ENCODE assay signal across 10 cellular contexts in the genomic region with DNA sequence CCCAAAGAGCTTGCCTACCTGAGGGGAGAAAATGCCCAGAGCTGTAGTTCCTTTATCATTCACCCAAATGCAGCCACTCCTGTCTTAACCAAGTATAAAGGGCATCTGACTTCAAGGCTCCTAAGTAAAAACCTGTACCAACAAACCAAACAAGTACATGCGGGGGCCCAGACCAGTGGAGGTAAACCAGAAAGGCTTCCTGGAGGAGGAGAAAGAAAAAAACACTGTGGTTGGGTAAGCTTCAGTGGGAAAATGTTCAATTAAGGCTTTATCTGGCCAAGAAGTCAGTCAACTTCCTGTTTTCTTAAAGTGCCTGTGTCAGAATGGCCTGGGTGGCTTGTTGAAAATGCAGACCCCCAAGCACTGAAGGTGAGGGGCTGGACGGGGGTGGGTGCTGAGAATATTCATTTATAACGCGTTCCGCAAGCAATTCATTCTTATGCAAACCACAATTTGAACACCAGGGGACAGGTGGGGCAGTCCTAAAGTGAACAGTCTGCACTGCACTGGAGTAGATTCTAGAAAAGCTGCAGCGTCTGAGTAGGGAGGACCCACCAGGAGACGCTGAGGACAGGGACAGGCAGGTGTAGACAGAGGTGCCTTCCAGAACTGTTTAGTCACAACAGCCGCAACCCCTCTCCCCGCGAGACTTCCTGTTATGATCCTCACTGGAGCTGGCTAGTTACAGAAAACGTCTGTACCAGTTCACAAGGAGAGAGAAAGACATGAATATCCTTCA.
DNase-seq lines count a peak whose midpoint lies in the region; ATAC-seq, FAIRE-seq and TF ChIP-seq lines count a peak whose summit lies in the region.
"Had no signal": no experiment of that assay in that cellular context is flagged by ENCODE, and none has a peak within 500 bp of the region (broad histone marks: within the 10 kb centered on the region; RNA-seq: fewer than 3 reads in every experiment).

No MANE protein-coding gene starts in this region.

- H3K9me3 ChIP-seq in A549 (no peaks in the 10 kb centered on the region), esophagus squamous epithelium (no peaks in the 10 kb centered on the region), A673 (ENCODE audit: low read depth, low read length, poor library complexity, severe bottlenecking) (no peaks in the 10 kb centered on the region)

- TF ChIP-seq CTCF in A549 (IDR thresholded peaks at IDR 0.05) (no peak), GM12872 (IDR thresholded peaks at IDR 0.05; ENCODE audit: insufficient read depth, low read depth, low read length) (0 out of 3 replicates have a peak, but pooled peaks have one; percentile 12), RWPE1 (conservative IDR thresholded peaks at IDR 0.05; ENCODE audit: low read depth) (no peak), esophagus squamous epithelium (IDR thresholded peaks at IDR 0.05) (peak in 3 of 6 experiments; percentile 13 to 34 (median 15)), A673 (conservative IDR thresholded peaks at IDR 0.05; ENCODE audit: low read depth, low read length) (no peak)

- ATAC-seq in A549 = peak; percentile 7 to 10; a peak in 3 of 6 replicates
- ATAC-seq in HG02870 (IDR thresholded peaks at IDR 0.05; ENCODE audit: unreplicated experiment) = no peak
- no peak for ATAC-seq in GM19397 (IDR thresholded peaks at IDR 0.05; ENCODE audit: unreplicated experiment)

- peak overlapping the region; percentile 95 for H3K4me2 ChIP-seq in A549

- H3K36me3 ChIP-seq in esophagus squamous epithelium = no peaks in the 10 kb centered on the region
- no peaks in the 10 kb centered on the region for H3K36me3 ChIP-seq in A673 (ENCODE audit: insufficient read depth, low read length, poor library complexity, severe bottlenecking)

- TF ChIP-seq RAD21 in A549 (conservative IDR thresholded peaks at IDR 0.05 in 1 of 2, IDR thresholded peaks at IDR 0.05 in 1 of 2) = peak in 1 of 2 experiments; percentile 14; a peak in 1 of 5 replicates

- CTCF ChIA-PET in A549 (lab: Yijun Ruan, JAX) = interaction anchor here (1.0 to 17.5 kb wide), 15 partner anchors 9 to 601 kb away, joined by 3 to 334 read pairs (median 5); no protein-coding TSS in a partner anchor
- CTCF ChIA-PET in RWPE1 (lab: Yijun Ruan, JAX) = interaction anchor here (0.5 to 2.0 kb wide), 6 partner anchors 15 to 125 kb away, joined by 3 to 9 read pairs (median 5); no protein-coding TSS in a partner anchor
- CTCF ChIA-PET in A673 (lab: Charles Lee) = no interaction called here

- H3K4me1 ChIP-seq in A549 = peaks cover 46% of the 10 kb centered on the region
- peaks cover 10 to 66% (median 19%) of the 10 kb centered on the region in 3 donors for H3K4me1 ChIP-seq in esophagus squamous epithelium
- peaks cover 8% of the 10 kb centered on the region for H3K4me1 ChIP-seq in A673 (ENCODE audit: insufficient read depth, low read length, poor library complexity, severe bottlenecking)

- no peak for TF ChIP-seq EP300 in A549 (IDR thresholded peaks at IDR 0.05)

- peak overlapping the region; percentile 78 for H3K4me3 ChIP-seq in A549
- H3K4me3 ChIP-seq in esophagus squamous epithelium = peak overlapping the region; percentile 21 to 80 (median 71)
- no peak overlapping the region for H3K4me3 ChIP-seq in A673 (ENCODE audit: low read depth, low read length, poor library complexity, severe bottlenecking)

- WGBS in A549 (ENCODE audit: missing lambda C conversion rate) = 25% methylated on average over 11 of the region's 11 CpGs
- WGBS in esophagus squamous epithelium, 2 donors = 6 to 21% methylated on average over 11 of the region's 11 CpGs

- POLR2A ChIA-PET in A549 (lab: Yijun Ruan, JAX) (interaction anchor here (1.0 to 2.8 kb wide), 7 partner anchors 15 to 96 kb away, joined by 3 to 14 read pairs (median 6); no protein-coding TSS in a partner anchor), RWPE1 (lab: Yijun Ruan, JAX; ENCODE audit: low non-redundant PET) (no interaction called here), A673 (lab: Charles Lee; ENCODE audit: low non-redundant PET) (no interaction called here)

- peak overlapping the region; percentile 80 to 91 for H3K27ac ChIP-seq in A549
- peak overlapping the region; percentile 98 for H3K27ac ChIP-seq in RWPE1
- H3K27ac ChIP-seq in esophagus squamous epithelium = peak overlapping the region; percentile 71 to 87 (median 85)
- H3K27ac ChIP-seq in A673 (ENCODE audit: low read depth, low read length, poor library complexity, severe bottlenecking) = no peak overlapping the region

- intact Hi-C loops in esophagus squamous epithelium (cut with DNase I) (loop anchor here (10.0 kb wide), 1 partner anchor 117 kb away; no protein-coding TSS in a partner anchor), A673 (cut with micrococcal nuclease; ENCODE audit: unreplicated experiment) (no loop called here)

- TF ChIP-seq POLR2A in A549 (IDR thresholded peaks at IDR 0.05; ENCODE audit: low read length) (no peak), esophagus squamous epithelium (IDR thresholded peaks at IDR 0.05) (no peak)

- peaks cover 0 to 23% (median 0%) of the 10 kb centered on the region in 4 donors for H3K27me3 ChIP-seq in esophagus squamous epithelium
- peaks cover 14% of the 10 kb centered on the region for H3K27me3 ChIP-seq in A673 (replicated peaks; ENCODE audit: insufficient read depth, low read depth, low read length, poor library complexity)

- DNase-seq in A549 (ENCODE audit: low read depth in 1 of 2, low spot score in 1 of 2) = peak in 1 of 2 experiments; percentile 54
- peak; percentile 59 for DNase-seq in RWPE1 (ENCODE audit: low spot score)
- DNase-seq in esophagus squamous epithelium (lab: John Stamatoyannopoulos, UW) = no peak
- DNase-seq in hypothalamus (lab: John Stamatoyannopoulos, UW) = no peak
- no peak for DNase-seq in A673 (ENCODE audit: low spot score)

- no TSS peak for BruUV-seq in A673 (replicated peaks; lab: Mats Ljungman, UMichigan)

- no peak for FAIRE-seq in A549 (lab: Jason Lieb, UNC)
- FAIRE-seq: endometrium, GM18507 had no signal

TF ChIP-seq in A549, 52 proteins besides CTCF, POLR2A, EP300 and RAD21:
- TF ChIP-seq ZFP36 (IDR thresholded peaks at IDR 0.05; ENCODE audit: borderline replicate concordance, partially characterized antibody) (peak; percentile 78), REST (IDR thresholded peaks at IDR 0.05) (no peak)
- TF ChIP-seq, protein P1, sequence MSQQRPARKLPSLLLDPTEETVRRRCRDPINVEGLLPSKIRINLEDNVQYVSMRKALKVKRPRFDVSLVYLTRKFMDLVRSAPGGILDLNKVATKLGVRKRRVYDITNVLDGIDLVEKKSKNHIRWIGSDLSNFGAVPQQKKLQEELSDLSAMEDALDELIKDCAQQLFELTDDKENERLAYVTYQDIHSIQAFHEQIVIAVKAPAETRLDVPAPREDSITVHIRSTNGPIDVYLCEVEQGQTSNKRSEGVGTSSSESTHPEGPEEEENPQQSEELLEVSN (IDR thresholded peaks at IDR 0.05; ENCODE audit: borderline replicate concordance, low read depth) = no peak

Comparison
In these comparisons a context has a peak if more than half of its experiments do, and no peak if none do; other contexts are left out.
1. ATAC-seq: peak in A549 (2 of 2); none in HG02870 (single experiment) and GM19397 (single experiment).